In genomic region chr15:34527641-34528040, GRCh38 we compare ENCODE assay signal across 3 cellular contexts. TPM values are rescaled to one million over a fixed set of nuclear protein-coding genes. Genes with fewer than 3 reads are reported as not detected.
A peak's percentile ranks its signal among the peaks of the same experiment; 100 is the strongest.
DNase-seq lines count a peak whose midpoint lies in the region; FAIRE-seq and TF ChIP-seq lines count a peak whose summit lies in the region.
"Not testable (repeated sequence)": the region's sequence is repeated elsewhere in the genome, so short reads cannot be mapped to it uniquely, and the experiment has no call there.

No MANE protein-coding gene starts in this region.

- POLR2A ChIA-PET in endothelial cell of umbilical vein (lab: Charles Lee): not testable (repeated sequence)

- H3K4me2 ChIP-seq in endothelial cell of umbilical vein (ENCODE audit: insufficient read depth, low read length): not testable (repeated sequence)

- BruUV-seq in endothelial cell of umbilical vein (replicated peaks; lab: Mats Ljungman, UMichigan): TSS peak; percentile 32

- not testable (repeated sequence) for H3K9me1 ChIP-seq in endothelial cell of umbilical vein (replicated peaks; ENCODE audit: control insufficient read depth, extremely low read depth, insufficient read depth, low read length)

- H3K79me2 ChIP-seq in endothelial cell of umbilical vein (ENCODE audit: control insufficient read depth, insufficient read depth, low read length): not testable (repeated sequence)

- DNase-seq in G401 (ENCODE audit: low spot score) (peak; percentile 20), cerebellar cortex (ENCODE audit: low spot score) (peak; percentile 10)
- DNase-seq in endothelial cell of umbilical vein (ENCODE audit: low read depth, low spot score): not testable (repeated sequence)

- H3K27ac ChIP-seq in endothelial cell of umbilical vein (ENCODE audit: insufficient read depth, low read depth, low read length): not testable (repeated sequence)

- H3K36me3 ChIP-seq in endothelial cell of umbilical vein (ENCODE audit: control insufficient read depth in 2 of 2, extremely low read depth in 1 of 2, insufficient read depth in 2 of 2, low read length in 2 of 2): not testable (repeated sequence)

- not testable (repeated sequence) for TF ChIP-seq CTCF in endothelial cell of umbilical vein (IDR thresholded peaks at IDR 0.05; ENCODE audit: extremely low read depth in 1 of 2, insufficient read depth in 1 of 2, low read depth in 1 of 2, low read length in 2 of 2)

- H3K4me3 ChIP-seq in endothelial cell of umbilical vein (replicated peaks in 1 of 3; ENCODE audit: insufficient read depth in 1 of 3, low read depth in 1 of 3, low read length in 3 of 3): not testable (repeated sequence)

- dilution Hi-C loops in endothelial cell of umbilical vein (cut with MboI; ENCODE audit: extremely low pct_ligation_motif_present, low sequenced_read_pairs): not testable (repeated sequence)

- not testable (repeated sequence) for H3K27me3 ChIP-seq in endothelial cell of umbilical vein (ENCODE audit: control insufficient read depth in 2 of 2, insufficient read depth in 2 of 2, low read length in 2 of 2)

- not testable (repeated sequence) for H3K9me3 ChIP-seq in endothelial cell of umbilical vein (replicated peaks; ENCODE audit: control insufficient read depth, insufficient read depth, low read length)

- intact Hi-C loops in endothelial cell of umbilical vein (cut with micrococcal nuclease): not testable (repeated sequence)

- not testable (repeated sequence) for TF ChIP-seq POLR2A in endothelial cell of umbilical vein (IDR thresholded peaks at IDR 0.05; ENCODE audit: low read depth, low read length)

- H2AFZ ChIP-seq in endothelial cell of umbilical vein (ENCODE audit: low read depth, low read length): not testable (repeated sequence)

- CTCF ChIA-PET in endothelial cell of umbilical vein (lab: Charles Lee): not testable (repeated sequence)

- not testable (repeated sequence) for H3K9ac ChIP-seq in endothelial cell of umbilical vein (replicated peaks; ENCODE audit: extremely low read depth, insufficient read depth, low read length)

- H3K4me1 ChIP-seq in endothelial cell of umbilical vein (ENCODE audit: control insufficient read depth, extremely low read depth, insufficient read depth, low read length): not testable (repeated sequence)

- in situ Hi-C loops in G401 (cut with HindIII; ENCODE audit: low sequenced_read_pairs): not testable (repeated sequence)

- not testable (repeated sequence) for FAIRE-seq in endothelial cell of umbilical vein (lab: Jason Lieb, UNC)

- H4K20me1 ChIP-seq in endothelial cell of umbilical vein (replicated peaks; ENCODE audit: control insufficient read depth, extremely low read depth, insufficient read depth, low read length): not testable (repeated sequence)

RNA-seq across cellular contexts. Expression of gene GOLGA8B, which starts 55.8 kb away (rescaled TPM):
- total RNA-seq in G401 (2014; rRNA removed; shearing (Covaris generic)): 13.7 and 51.3 TPM in 2 replicates
- 36.0 and 45.0 TPM in 2 replicates for total RNA-seq in endothelial cell of umbilical vein
- polyA plus RNA-seq in endothelial cell of umbilical vein: 22.1 and 30.9 TPM in 2 replicates
- 3.7 and 9.3 TPM in 2 replicates for polyA plus RNA-seq in endothelial cell of umbilical vein (2011; cell fraction: cytosol; rRNA removed)
- polyA plus RNA-seq in endothelial cell of umbilical vein (2011; cell fraction: nucleus; rRNA removed): 399 and 417 TPM in 2 replicates
- polyA plus RNA-seq in endothelial cell of umbilical vein (2012): 21.3 and 31.3 TPM in 2 replicates
- polyA minus RNA-seq in endothelial cell of umbilical vein: 17.5 and 21.5 TPM in 2 replicates
- 9.1 TPM for polyA minus RNA-seq in endothelial cell of umbilical vein (2011; cell fraction: cytosol; rRNA and poly(A)+ RNA removed)
- polyA minus RNA-seq in endothelial cell of umbilical vein (2011; cell fraction: nucleus; rRNA and poly(A)+ RNA removed): 39.6 and 47.2 TPM in 2 replicates
